Comparison of ENCODE assay signal across 18 cellular contexts in the genomic region with DNA sequence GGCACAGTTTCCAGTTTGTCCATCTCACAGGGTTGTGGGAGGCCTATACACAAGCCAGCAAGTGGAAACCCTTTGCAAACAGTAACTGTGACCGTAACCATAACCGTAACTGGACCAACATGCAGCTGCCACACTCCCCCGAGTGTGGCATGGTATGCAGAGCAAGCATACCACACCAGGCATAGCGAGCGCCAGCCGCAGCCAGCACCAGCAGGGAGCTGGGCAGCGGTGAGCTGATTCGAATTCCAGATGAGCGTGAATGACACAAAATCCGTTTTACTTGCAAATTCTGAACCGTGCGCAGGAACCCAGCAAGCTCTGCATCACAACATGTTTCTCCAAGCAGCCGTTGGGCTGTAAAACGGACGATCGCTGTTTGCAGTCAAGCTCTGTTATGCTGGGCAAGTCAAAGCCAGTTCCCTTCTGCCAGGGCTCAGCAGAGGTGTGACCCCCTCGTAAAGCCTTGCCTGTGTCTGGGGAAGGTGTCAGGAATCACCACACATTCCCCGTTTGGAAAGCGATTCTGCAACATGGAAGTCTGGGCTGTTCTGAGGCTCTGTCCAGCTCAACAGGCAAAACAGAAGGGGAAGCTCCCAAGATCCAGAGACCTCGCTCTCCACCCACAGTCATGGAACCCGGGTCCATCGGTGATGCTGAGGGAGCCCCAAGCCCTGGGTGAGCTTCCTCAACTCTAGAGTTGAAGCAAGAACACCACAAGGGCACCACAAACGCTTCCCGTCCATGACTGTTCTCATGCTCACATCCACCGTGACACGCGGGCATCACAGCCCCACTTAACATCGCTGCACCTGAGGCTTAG.
"Had no signal": no experiment of that assay in that cellular context is flagged by ENCODE, and none has a peak within 500 bp of the region (broad histone marks: within the 10 kb centered on the region; RNA-seq: fewer than 3 reads in every experiment).

No MANE protein-coding gene starts in this region.

- H3K9me3 ChIP-seq: left lung, suprapubic skin, transverse colon had no signal

- H3K4me3 ChIP-seq: left lung, neural progenitor cell, suprapubic skin, transverse colon had no signal

- ATAC-seq: stimulated activated naive CD8-positive, alpha-beta T cell treated with anti-CD3 and anti-CD28 coated beads, Interleukin-15, amount 100 ng/mL, for 72 hours had no signal

- H3K27me3 ChIP-seq: brain microvascular endothelial cell, left lung, neural progenitor cell, suprapubic skin, transverse colon had no signal

- H3K27me3 Mint-ChIP-seq: activated T-helper 17 cell treated with anti-CD3 and anti-CD28 coated beads, Interleukin-2, amount 50 U/mL, for 72 hours; stimulated activated naive CD8-positive, alpha-beta T cell treated with anti-CD3 and anti-CD28 coated beads, Interleukin-15, amount 100 ng/mL, for 72 hours had no signal

- H3K27ac Mint-ChIP-seq: activated CD4-positive, alpha-beta memory T cell treated with anti-CD3 and anti-CD28 coated beads for 36 hours; activated naive CD4-positive, alpha-beta T cell treated with anti-CD3 and anti-CD28 coated beads for 36 hours; activated T-helper 17 cell treated with anti-CD3 and anti-CD28 coated beads, Interleukin-2, amount 50 U/mL, for 72 hours; neural progenitor cell; stimulated activated naive CD8-positive, alpha-beta T cell treated with anti-CD3 and anti-CD28 coated beads, Interleukin-15, amount 100 ng/mL, for 72 hours had no signal

- H3K4me1 ChIP-seq: neural progenitor cell, parathyroid adenoma, suprapubic skin, transverse colon had no signal

- H3K36me3 ChIP-seq: brain microvascular endothelial cell, left lung, neural progenitor cell, suprapubic skin, transverse colon, WERI-Rb-1 had no signal

- H3K4me3 Mint-ChIP-seq: activated CD4-positive, alpha-beta memory T cell treated with anti-CD3 and anti-CD28 coated beads for 36 hours; activated naive CD4-positive, alpha-beta T cell treated with anti-CD3 and anti-CD28 coated beads for 36 hours; activated T-helper 17 cell treated with anti-CD3 and anti-CD28 coated beads, Interleukin-2, amount 50 U/mL, for 72 hours; neural progenitor cell; stimulated activated naive CD8-positive, alpha-beta T cell treated with anti-CD3 and anti-CD28 coated beads, Interleukin-15, amount 100 ng/mL, for 72 hours had no signal

- H3K36me3 Mint-ChIP-seq: activated CD4-positive, alpha-beta memory T cell treated with anti-CD3 and anti-CD28 coated beads for 36 hours; neural progenitor cell had no signal

- DNase-seq: activated naive CD4-positive, alpha-beta T cell treated with anti-CD3 and anti-CD28 coated beads for 36 hours; activated T-cell treated with anti-CD3 and anti-CD28 coated beads for 4 hours; brain microvascular endothelial cell; central memory CD4-positive, alpha-beta T cell; cortex of kidney; effector CD4-positive, alpha-beta T cell; retina; stimulated activated naive CD8-positive, alpha-beta T cell treated with anti-CD3 and anti-CD28 coated beads, Interleukin-15, amount 100 ng/mL, for 72 hours; SW 1271; T-helper 2 cell; transverse colon; WERI-Rb-1 had no signal

- H3K4me1 Mint-ChIP-seq: activated T-helper 17 cell treated with anti-CD3 and anti-CD28 coated beads, Interleukin-2, amount 50 U/mL, for 72 hours; stimulated activated naive CD8-positive, alpha-beta T cell treated with anti-CD3 and anti-CD28 coated beads, Interleukin-15, amount 100 ng/mL, for 72 hours had no signal

- H3K9me3 Mint-ChIP-seq: activated CD4-positive, alpha-beta memory T cell treated with anti-CD3 and anti-CD28 coated beads for 36 hours; activated naive CD4-positive, alpha-beta T cell treated with anti-CD3 and anti-CD28 coated beads for 36 hours; activated T-helper 17 cell treated with anti-CD3 and anti-CD28 coated beads, Interleukin-2, amount 50 U/mL, for 72 hours; neural progenitor cell; stimulated activated naive CD8-positive, alpha-beta T cell treated with anti-CD3 and anti-CD28 coated beads, Interleukin-15, amount 100 ng/mL, for 72 hours had no signal

- H3K27ac ChIP-seq: brain microvascular endothelial cell, neural progenitor cell, parathyroid adenoma, suprapubic skin, transverse colon, WERI-Rb-1 had no signal
